24 cellular contexts compared by ENCODE assay signal in genomic region chr3:194905696-194906095, GRCh38.
DNase-seq lines count a peak whose midpoint lies in the region; ATAC-seq, FAIRE-seq and TF ChIP-seq lines count a peak whose summit lies in the region.
"Had no signal": no experiment of that assay in that cellular context is flagged by ENCODE, and none has a peak within 500 bp of the region (broad histone marks: within the 10 kb centered on the region; RNA-seq: fewer than 3 reads in every experiment).

No MANE protein-coding gene starts in this region.

- peak; percentile 31 for DNase-seq in Jurkat, Clone E6-1 (ENCODE audit: low read depth, low spot score)
- DNase-seq in astrocyte (ENCODE audit: low read depth): peak; percentile 76
- peak; percentile 5 for DNase-seq in glomerular visceral epithelial cell (ENCODE audit: extremely low spot score)
- DNase-seq in GM03348 (ENCODE audit: low spot score): no peak
- no peak for DNase-seq in ascending aorta (ENCODE audit: low spot score in 2 of 2)
- DNase-seq in central memory CD4-positive, alpha-beta T cell: no peak
- no peak for DNase-seq in HepG2 (ENCODE audit: low spot score)
- DNase-seq: activated CD4-positive, alpha-beta T cell treated with anti-CD3 and anti-CD28 coated beads for 48 hours; activated effector memory CD4-positive, alpha-beta T cell treated with anti-CD3 and anti-CD28 coated beads, Interleukin-2, amount 50 U/mL, for 16 hours; amniotic stem cell; CD8-positive, alpha-beta T cell; cortex of kidney; Kasumi-1; left ventricle myocardium superior; NCI-H146; pancreas; sigmoid colon; stimulated activated CD4-positive, alpha-beta T cell treated with anti-CD3 and anti-CD28 coated beads, Interleukin-1b, Interleukin-23, amount 100 ng/mL, for 48 hours; SW 1271; upper lobe of right lung had no signal

- H3K4me3 Mint-ChIP-seq in astrocyte (ENCODE audit: unreplicated experiment): no peak overlapping the region
- H3K4me3 Mint-ChIP-seq: CD8-positive, alpha-beta T cell; stimulated activated naive CD8-positive, alpha-beta T cell treated with anti-CD3 and anti-CD28 coated beads, Interleukin-15, Interleukin-2, amounts not matched to agents 100 ng/mL and 50 ng/mL, for 24 hours had no signal

- H3K27ac ChIP-seq in BLaER1 treated with 17β-estradiol and CSF1 and Interleukin-3, amounts not matched to agents 10 nM and 100 nM: no peak overlapping the region
- H3K27ac ChIP-seq in astrocyte (ENCODE audit: low read depth, low read length): no peak overlapping the region
- no peak overlapping the region for H3K27ac ChIP-seq in ascending aorta
- no peak overlapping the region for H3K27ac ChIP-seq in HepG2 (ENCODE audit: extremely low read length, insufficient read depth, low read length)
- H3K27ac ChIP-seq: HL-60, pancreas, sigmoid colon, upper lobe of right lung had no signal

- H3K27me3 Mint-ChIP-seq in astrocyte (ENCODE audit: low read depth, unreplicated experiment): peaks cover 9% of the 10 kb centered on the region

- WGBS in HepG2 (ENCODE audit: low lambda C conversion rate): 3% methylated on average over 2 of the region's 2 CpGs

- TF ChIP-seq EP300 in HepG2 (IDR thresholded peaks at IDR 0.05; ENCODE audit: low read depth in 2 of 2, low read length in 2 of 2): no peak
- TF ChIP-seq EP300 in HepG2 (CRISPR knock-in tag; IDR thresholded peaks at IDR 0.05; ENCODE audit: borderline replicate concordance): no peak

- H3K27me3 ChIP-seq in BLaER1 treated with 17β-estradiol and CSF1 and Interleukin-3, amounts not matched to agents 10 nM and 100 nM: no peaks in the 10 kb centered on the region
- H3K27me3 ChIP-seq in astrocyte (ENCODE audit: insufficient read depth, low read length) (peaks cover 17% of the 10 kb centered on the region), ascending aorta (no peaks in the 10 kb centered on the region), HepG2 (ENCODE audit: control insufficient read depth in 1 of 2, insufficient read depth in 2 of 2, low read length in 2 of 2) (peaks cover 0 to under 1% of the 10 kb centered on the region in 2 experiments; a peak in 1 of 5 replicates)
- H3K27me3 ChIP-seq: pancreas, sigmoid colon, upper lobe of right lung had no signal

- H4K20me1 ChIP-seq in BLaER1 treated with 17β-estradiol and CSF1 and Interleukin-3, amounts not matched to agents 10 nM and 100 nM: no peaks in the 10 kb centered on the region
- H4K20me1 ChIP-seq in astrocyte (ENCODE audit: insufficient read depth, low read length) (no peaks in the 10 kb centered on the region), HepG2 (ENCODE audit: insufficient read depth, low read length) (no peaks in the 10 kb centered on the region)

- in situ Hi-C loops in HepG2 (cut with HindIII; ENCODE audit: extremely low pct_ligation_motif_present, low pct_unique_long_range_greater_than_20kb): no loop called here

- H3K36me3 Mint-ChIP-seq in astrocyte (ENCODE audit: low read depth, unreplicated experiment): no peaks in the 10 kb centered on the region
- H3K36me3 Mint-ChIP-seq: CD8-positive, alpha-beta T cell had no signal

- peaks cover 2% of the 10 kb centered on the region for H3K9me3 Mint-ChIP-seq in astrocyte (ENCODE audit: unreplicated experiment)

- peak overlapping the region in 8 of 11 experiments; percentile 3 to 77 (median 17); a peak in 6 of 22 replicates for H3K4me2 ChIP-seq in BLaER1 treated with 17β-estradiol and CSF1 and Interleukin-3, amounts not matched to agents 10 nM and 100 nM
- H3K4me2 ChIP-seq in astrocyte (ENCODE audit: low read length) (no peak overlapping the region), HepG2 (ENCODE audit: low read depth, low read length) (no peak overlapping the region)

- ATAC-seq in HepG2: no peak
- ATAC-seq: CD8-positive, alpha-beta T cell; HCT116; left ventricle myocardium superior; upper lobe of right lung had no signal

- H3K36me3 ChIP-seq in BLaER1 treated with 17β-estradiol and CSF1 and Interleukin-3, amounts not matched to agents 10 nM and 100 nM: no peaks in the 10 kb centered on the region
- no peaks in the 10 kb centered on the region for H3K36me3 ChIP-seq in astrocyte (ENCODE audit: insufficient read depth, low read length)
- H3K36me3 ChIP-seq in ascending aorta: no peaks in the 10 kb centered on the region
- H3K36me3 ChIP-seq in HepG2 (replicated peaks in 1 of 2; ENCODE audit: control insufficient read depth in 1 of 2, insufficient read depth in 2 of 2, low read length in 2 of 2): no peaks in the 10 kb centered on the region
- H3K36me3 ChIP-seq: pancreas, sigmoid colon, upper lobe of right lung had no signal

- peaks cover 16% of the 10 kb centered on the region for H3K4me1 Mint-ChIP-seq in astrocyte (ENCODE audit: low read depth, unreplicated experiment)

- peaks cover 17 to 36% (median 20%) of the 10 kb centered on the region in 11 experiments for H3K9me3 ChIP-seq in BLaER1 treated with 17β-estradiol and CSF1 and Interleukin-3, amounts not matched to agents 10 nM and 100 nM (replicated peaks in 1 of 11)
- H3K9me3 ChIP-seq in astrocyte (ENCODE audit: insufficient read depth, low read depth, low read length) (peaks cover 4% of the 10 kb centered on the region), ascending aorta (no peaks in the 10 kb centered on the region), HepG2 (ENCODE audit: low read length) (peaks cover 8% of the 10 kb centered on the region; the same call in 1 of the 2 replicates)
- H3K9me3 ChIP-seq: pancreas, sigmoid colon, upper lobe of right lung had no signal

- no TSS peak for BruUV-seq in HepG2 (replicated peaks; lab: Mats Ljungman, UMichigan)

- H3K79me2 ChIP-seq in astrocyte (ENCODE audit: insufficient read depth, low read length) (no peaks in the 10 kb centered on the region), HepG2 (ENCODE audit: insufficient read depth, low read length) (no peaks in the 10 kb centered on the region)

- POLR2A ChIA-PET in HepG2 (lab: Yijun Ruan, JAX): no interaction called here

- no peak for FAIRE-seq in astrocyte (lab: Jason Lieb, UNC)
- FAIRE-seq in HepG2 (lab: Jason Lieb, UNC): no peak
- FAIRE-seq: pancreas had no signal

- H2AFZ ChIP-seq in astrocyte (ENCODE audit: low read depth, low read length) (no peak overlapping the region), HepG2 (ENCODE audit: low read length) (no peak overlapping the region)

- TF ChIP-seq RAD21 in HepG2 (CRISPR knock-in tag; IDR thresholded peaks at IDR 0.05): no peak

- TF ChIP-seq POLR2A in HepG2 (IDR thresholded peaks at IDR 0.05; ENCODE audit: insufficient read depth in 1 of 2, low read depth in 2 of 2, low read length in 2 of 2): no peak

- peaks cover 23 to 37% (median 32%) of the 10 kb centered on the region in 10 experiments for H3K4me1 ChIP-seq in BLaER1 treated with 17β-estradiol and CSF1 and Interleukin-3, amounts not matched to agents 10 nM and 100 nM
- H3K4me1 ChIP-seq in astrocyte (ENCODE audit: insufficient read depth, low read length) (no peaks in the 10 kb centered on the region), ascending aorta (no peaks in the 10 kb centered on the region), HepG2 (ENCODE audit: insufficient read depth, low read length) (no peaks in the 10 kb centered on the region)
- H3K4me1 ChIP-seq: sigmoid colon had no signal

- intact Hi-C loops in ascending aorta (cut with DNase I): no loop called here
- intact Hi-C loops in HepG2 (cut with micrococcal nuclease; ENCODE audit: unreplicated experiment): no loop called here

- H3K27ac Mint-ChIP-seq in astrocyte (ENCODE audit: unreplicated experiment): no peak overlapping the region
- H3K27ac Mint-ChIP-seq: CD8-positive, alpha-beta T cell; stimulated activated naive CD8-positive, alpha-beta T cell treated with anti-CD3 and anti-CD28 coated beads, Interleukin-15, Interleukin-2, amounts not matched to agents 100 ng/mL and 50 ng/mL, for 24 hours had no signal

- H3K9ac ChIP-seq in BLaER1 treated with 17β-estradiol and CSF1 and Interleukin-3, amounts not matched to agents 10 nM and 100 nM: no peak overlapping the region
- no peak overlapping the region for H3K9ac ChIP-seq in astrocyte (ENCODE audit: low read length)
- no peak overlapping the region for H3K9ac ChIP-seq in HepG2 (ENCODE audit: insufficient read depth, low read depth, low read length)

- CTCF ChIA-PET in HepG2 (lab: Yijun Ruan, JAX; ENCODE audit: low intra/inter-chr PET ratio, low total read pairs): no interaction called here

- H3K4me3 ChIP-seq in BLaER1 treated with 17β-estradiol and CSF1 and Interleukin-3, amounts not matched to agents 10 nM and 100 nM: no peak overlapping the region
- H3K4me3 ChIP-seq in Jurkat, Clone E6-1 (ENCODE audit: low read length): no peak overlapping the region
- no peak overlapping the region for H3K4me3 ChIP-seq in astrocyte (ENCODE audit: insufficient read depth, low read depth, low read length)
- no peak overlapping the region for H3K4me3 ChIP-seq in ascending aorta
- H3K4me3 ChIP-seq in HepG2 (replicated peaks in 1 of 3; ENCODE audit: insufficient read depth in 1 of 3, low read depth in 2 of 3, low read length in 3 of 3): no peak overlapping the region
- H3K4me3 ChIP-seq: pancreas, sigmoid colon, upper lobe of right lung had no signal

- TF ChIP-seq CTCF in astrocyte (IDR thresholded peaks at IDR 0.05; ENCODE audit: insufficient read depth, low read depth, low read length) (no peak), ascending aorta (IDR thresholded peaks at IDR 0.05) (no peak), HepG2 (CRISPR knock-in tag; IDR thresholded peaks at IDR 0.05) (no peak)

TF ChIP-seq in HepG2, 621 proteins besides CTCF, POLR2A, EP300 and RAD21 (continues in another document):
- no peak for TF ChIP-seq STAG1 (CRISPR knock-in tag; IDR thresholded peaks at IDR 0.05)
- no peak for TF ChIP-seq RELA (CRISPR knock-in tag; IDR thresholded peaks at IDR 0.05)
- TF ChIP-seq MAX (IDR thresholded peaks at IDR 0.05): no peak

Comparison
In these comparisons a context has a peak if more than half of its experiments do, and no peak if none do; other contexts are left out.
1. H3K4me2 ChIP-seq: peak in BLaER1 treated with 17β-estradiol and CSF1 and Interleukin-3, amounts not matched to agents 10 nM and 100 nM (8 of 11); none in astrocyte (single experiment) and HepG2 (single experiment).
2. DNase-seq: peak in Jurkat, Clone E6-1 (single experiment), astrocyte (single experiment) and glomerular visceral epithelial cell (single experiment); none in GM03348 (single experiment), ascending aorta (0 of 2), central memory CD4-positive, alpha-beta T cell (single experiment) and HepG2 (single experiment).